Comparison of ENCODE assay signal across 11 cellular contexts in genomic region chr9:137190315-137190853, GRCh38. TPM values are rescaled to one million over a fixed set of nuclear protein-coding genes. Genes with fewer than 3 reads are reported as not detected.
DNase-seq lines count a peak whose midpoint lies in the region; ATAC-seq, FAIRE-seq and TF ChIP-seq lines count a peak whose summit lies in the region.
"Had no signal": no experiment of that assay in that cellular context is flagged by ENCODE, and none has a peak within 500 bp of the region (broad histone marks: within the 10 kb centered on the region; RNA-seq: fewer than 3 reads in every experiment).

No MANE protein-coding gene starts in this region.

- CTCF ChIA-PET in BJ (lab: Yijun Ruan, JAX): interaction anchor here (1.4 kb wide), 1 partner anchor 46 kb away, joined by 3 read pairs; no protein-coding TSS in a partner anchor
- CTCF ChIA-PET in K562 (lab: Yijun Ruan, JAX; ENCODE audit: low intra/inter-chr PET ratio): no interaction called here

- TF ChIP-seq EP300 in K562 (IDR thresholded peaks at IDR 0.05; ENCODE audit: low read length): no peak

- H3K27me3 Mint-ChIP-seq in naive B cell: no peaks in the 10 kb centered on the region

- FAIRE-seq in K562 (lab: Jason Lieb, UNC): no peak

- H3K4me1 ChIP-seq in K562 (replicated peaks in 1 of 2; ENCODE audit: control insufficient read depth in 2 of 2, insufficient read depth in 2 of 2, low read length in 2 of 2) (peaks cover 20 to 97% of the 10 kb centered on the region in 2 experiments), osteoblast (ENCODE audit: insufficient read depth, low read length) (peaks cover 23% of the 10 kb centered on the region), HAP-1 (peaks cover 18% of the 10 kb centered on the region)

- in situ Hi-C loops in K562 (cut with MboI): no loop called here
- in situ Hi-C loops in HAP-1 (cut with MboI; ENCODE audit: low sequenced_read_pairs): no loop called here

- peak overlapping the region; percentile 98; the same call in 1 of the 2 replicates for H3K4me2 ChIP-seq in K562 (ENCODE audit: insufficient read depth, low read length)
- no peak overlapping the region for H3K4me2 ChIP-seq in osteoblast (ENCODE audit: insufficient read depth, low read length)

- H3K4me1 Mint-ChIP-seq in naive B cell: peaks cover 27 to 42% (median 38%) of the 10 kb centered on the region in 3 donors

- H3K36me3 Mint-ChIP-seq in naive B cell: no peaks in the 10 kb centered on the region

- WGBS in K562 (ENCODE audit: insufficient coverage, low coverage, missing lambda C conversion rate): 59% methylated on average over 3 of the region's 9 CpGs

- peak overlapping the region in 4 of 6 donors; percentile 30 to 94 (median 68) for H3K27ac Mint-ChIP-seq in naive B cell

- no peaks in the 10 kb centered on the region for H3K9me1 ChIP-seq in K562 (ENCODE audit: control insufficient read depth, insufficient read depth, low read length)

- peaks cover 25% of the 10 kb centered on the region for H3K36me3 ChIP-seq in BJ (ENCODE audit: control insufficient read depth, insufficient read depth, low read length)
- peaks cover 53% of the 10 kb centered on the region; the same call in 2 of the 3 replicates for H3K36me3 ChIP-seq in K562 (ENCODE audit: control insufficient read depth, insufficient read depth, low read length)
- peaks cover 14% of the 10 kb centered on the region for H3K36me3 ChIP-seq in osteoblast (ENCODE audit: insufficient read depth, low read length)
- H3K36me3 ChIP-seq in HAP-1 (replicated peaks): peaks cover 30% of the 10 kb centered on the region

- H3K4me3 ChIP-seq in BJ (ENCODE audit: low read depth, low read length) (no peak overlapping the region), HL-60 (replicated peaks; ENCODE audit: insufficient read depth, low read length) (no peak overlapping the region), K562 (0 out of 2 replicates have a peak overlapping the region, but pooled peaks have one; percentile 98), osteoblast (ENCODE audit: insufficient read depth, low read length) (no peak overlapping the region), HAP-1 (no peak overlapping the region)

- TF ChIP-seq RAD21 in K562 (CRISPR knock-in tag; conservative IDR thresholded peaks at IDR 0.05 in 1 of 2, IDR thresholded peaks at IDR 0.05 in 1 of 2): no peak

- TF ChIP-seq CTCF in BJ (IDR thresholded peaks at IDR 0.05; ENCODE audit: insufficient read depth, low read depth, low read length): peak; percentile 14; the same call in 1 of the 2 replicates
- no peak for TF ChIP-seq CTCF in HL-60 (IDR thresholded peaks at IDR 0.05; ENCODE audit: insufficient read depth, low read length)
- TF ChIP-seq CTCF in K562 (IDR thresholded peaks at IDR 0.05 in 2 of 3, conservative IDR thresholded peaks at IDR 0.05 in 1 of 3; ENCODE audit: insufficient read depth in 2 of 3, low read depth in 1 of 3, low read length in 3 of 3): peak in 2 of 3 experiments; percentile 11 to 19; a peak in 3 of 6 replicates
- TF ChIP-seq CTCF in osteoblast (IDR thresholded peaks at IDR 0.05; ENCODE audit: extremely low read depth, low read depth, low read length): no peak

- peak overlapping the region in 1 of 2 experiments; percentile 96; a peak in 2 of 4 replicates for H3K9ac ChIP-seq in K562 (ENCODE audit: insufficient read depth in 1 of 2, low read depth in 2 of 2, low read length in 2 of 2)

- TF ChIP-seq POLR2A in K562 (conservative IDR thresholded peaks at IDR 0.05): no peak

- no peak overlapping the region for H2AFZ ChIP-seq in K562 (ENCODE audit: low read depth, low read length)
- no peak overlapping the region for H2AFZ ChIP-seq in osteoblast (ENCODE audit: low read length)

- POLR2A ChIA-PET in BJ (lab: Charles Lee) (no interaction called here), K562 (lab: Yijun Ruan, JAX) (interaction anchor here (0.6 to 6.7 kb wide), 6 partner anchors 8 to 342 kb away, joined by 3 to 56 read pairs (median 4); partner anchors contain the start of genes NDOR1, TMEM203 and TPRN)

- no peaks in the 10 kb centered on the region for H3K27me3 ChIP-seq in BJ (ENCODE audit: control insufficient read depth, insufficient read depth, low read length)
- H3K27me3 ChIP-seq in HL-60 (ENCODE audit: insufficient read depth, poor library complexity, severe bottlenecking): no peaks in the 10 kb centered on the region
- H3K27me3 ChIP-seq in K562 (ENCODE audit: control insufficient read depth in 2 of 2, insufficient read depth in 2 of 2, low read length in 2 of 2): no peaks in the 10 kb centered on the region
- no peaks in the 10 kb centered on the region for H3K27me3 ChIP-seq in osteoblast (ENCODE audit: insufficient read depth, low read length)
- no peaks in the 10 kb centered on the region for H3K27me3 ChIP-seq in HAP-1 (ENCODE audit: low read depth)

- H4K20me1 ChIP-seq in K562 (replicated peaks; ENCODE audit: control insufficient read depth, insufficient read depth, low read length) (peaks cover 8% of the 10 kb centered on the region), osteoblast (ENCODE audit: insufficient read depth, low read length) (peaks cover 38% of the 10 kb centered on the region)

- DNase-seq in BJ (ENCODE audit: low read depth) (no peak), HL-60 (ENCODE audit: low read depth in 1 of 2, low spot score in 1 of 2) (no peak), K562 (ENCODE audit: extremely low read depth in 1 of 4, low spot score in 3 of 4) (no peak), naive B cell (no peak), osteoblast (ENCODE audit: insufficient read length, low spot score, missing footprints) (no peak), cerebellar cortex (ENCODE audit: low spot score) (no peak), HAP-1 (ENCODE audit: low spot score in 2 of 2) (no peak)
- DNase-seq: effector CD8-positive, alpha-beta T cell; GF-D8; KG1 had no signal

- intact Hi-C loops in K562 (cut with micrococcal nuclease): no loop called here

- no TSS peak for BruUV-seq in K562 (replicated peaks; lab: Mats Ljungman, UMichigan)

- H3K27ac ChIP-seq in HL-60 (replicated peaks) (peak overlapping the region; percentile 73; the same call in 1 of the 2 replicates), K562 (ENCODE audit: extremely low read depth, low read depth, low read length) (no peak overlapping the region), osteoblast (ENCODE audit: low read depth, low read length) (no peak overlapping the region)

- H3K79me2 ChIP-seq in K562 (ENCODE audit: control insufficient read depth, insufficient read depth, low read length) (peaks cover 44% of the 10 kb centered on the region), osteoblast (ENCODE audit: insufficient read depth, low read length) (peaks cover 84% of the 10 kb centered on the region)

- no peak for ATAC-seq in K562
- no peak for ATAC-seq in naive B cell (ENCODE audit: low read depth in 2 of 2)
- ATAC-seq in GM18511 (IDR thresholded peaks at IDR 0.05; ENCODE audit: unreplicated experiment): no peak

- no peaks in the 10 kb centered on the region for H3K9me3 Mint-ChIP-seq in naive B cell

- H3K9me3 ChIP-seq in K562 (replicated peaks; ENCODE audit: control insufficient read depth, insufficient read depth, low read depth, low read length) (no peaks in the 10 kb centered on the region), osteoblast (ENCODE audit: low read depth, low read length) (no peaks in the 10 kb centered on the region), HAP-1 (no peaks in the 10 kb centered on the region)

- peak overlapping the region; percentile 42 to 92 (median 68) for H3K4me3 Mint-ChIP-seq in naive B cell

RNA-seq across cellular contexts. Expression of gene SSNA1, which starts 1.9 kb away (rescaled TPM):
- 53.8 and 81.4 TPM in 2 replicates for polyA plus RNA-seq in BJ (2011; rRNA removed)
- 17.3 and 17.5 TPM in 2 replicates for polyA minus RNA-seq in BJ (2011; rRNA and poly(A)+ RNA removed)
- total RNA-seq in K562 (2011; cell fraction: chromatin; rRNA removed; ENCODE audit: low replicate concordance): 2.1 and 9.0 TPM in 2 replicates
- 24.7 and 27.9 TPM in 2 replicates for total RNA-seq in K562 (2011; cell fraction: nucleolus; rRNA removed)
- 12.1 and 13.6 TPM in 2 replicates for total RNA-seq in K562 (2011; cell fraction: nucleoplasm; rRNA removed)
- 130 and 153 TPM in 2 replicates for total RNA-seq in K562 (2014; rRNA removed)
- total RNA-seq in K562 (2014; rRNA removed; fragmentation: Illumina TruSeq; extraction: Trizol): 8.7 and 16.8 TPM in 2 replicates
- total RNA-seq in K562 (2015; rRNA removed; fragmentation: Illumina TruSeq; extraction: Trizol): 74.7 and 76.7 TPM in 2 replicates
- total RNA-seq in K562 (2021): 96.4 and 106 TPM in 2 replicates
- 40.5 and 43.4 TPM in 2 replicates for polyA plus RNA-seq in K562 (2011; rRNA removed)
- 64.1 and 151 TPM in 2 replicates for polyA plus RNA-seq in K562 (2011; cell fraction: cytosol; rRNA removed)
- polyA plus RNA-seq in K562 (2011; cell fraction: nucleus; rRNA removed): 31.5 and 49.3 TPM in 2 replicates
- 94.8 and 97.7 TPM in 2 replicates for polyA plus RNA-seq in K562 (2012)
- polyA plus RNA-seq in K562 (2014; fragmentation: Illumina TruSeq; extraction: Trizol): 57.1 and 101 TPM in 2 replicates
- 10 to 100 TPM in 1 of 2 experiments, 1 to 10 TPM in 1; 1.9 to 11.8 TPM for polyA plus RNA-seq in K562 (2014; fragmentation: Nextera tagmentation; extraction: Ambion mirVana)
- polyA plus RNA-seq in K562 (2014; rRNA removed): 114 and 137 TPM in 2 replicates
- polyA minus RNA-seq in K562 (2011; rRNA and poly(A)+ RNA removed): 5.8 and 11.0 TPM in 2 replicates
- 18.9 and 27.1 TPM in 2 replicates for polyA minus RNA-seq in K562 (2011; cell fraction: cytosol; rRNA and poly(A)+ RNA removed)
- 7.0 and 10.3 TPM in 2 replicates for polyA minus RNA-seq in K562 (2011; cell fraction: nucleus; rRNA and poly(A)+ RNA removed)
- 100 to 1,000 TPM; 112 to 145 (median 132) TPM for polyA plus RNA-seq in naive B cell (ENCODE audit: low read depth in 6 of 6)
- total RNA-seq in osteoblast: 52.5 and 59.7 TPM in 2 replicates

RNA-seq across cellular contexts. Expression of gene ANAPC2, which starts 2.0 kb away (rescaled TPM):
- polyA plus RNA-seq in BJ (2011; rRNA removed) (14.6 and 25.5 TPM in 2 replicates), K562 (2011; rRNA removed) (17.7 and 22.1 TPM in 2 replicates), K562 (2014; fragmentation: Illumina TruSeq; extraction: Trizol) (10.1 and 19.3 TPM in 2 replicates), K562 (2014; fragmentation: Nextera tagmentation; extraction: Ambion mirVana) (under 1 TPM in 1 of 2 experiments, not detected in 1; 0.11 TPM), K562 (2014; rRNA removed) (41.6 and 46.1 TPM in 2 replicates), naive B cell (ENCODE audit: low read depth in 6 of 6) (1 to 10 TPM; 6.1 to 9.3 (median 7.5) TPM)
- polyA minus RNA-seq in BJ (2011; rRNA and poly(A)+ RNA removed): 16.0 and 18.5 TPM in 2 replicates
- 116 and 279 TPM in 2 replicates for total RNA-seq in K562 (2011; cell fraction: chromatin; rRNA removed; ENCODE audit: low replicate concordance)
- total RNA-seq in K562 (2011; cell fraction: nucleolus; rRNA removed): 160 and 161 TPM in 2 replicates
- total RNA-seq in K562 (2011; cell fraction: nucleoplasm; rRNA removed): 110 and 125 TPM in 2 replicates
- total RNA-seq in K562 (2014; rRNA removed) (19.8 and 23.4 TPM in 2 replicates), K562 (2014; rRNA removed; fragmentation: Illumina TruSeq; extraction: Trizol) (5.8 and 8.0 TPM in 2 replicates), K562 (2015; rRNA removed; fragmentation: Illumina TruSeq; extraction: Trizol) (16.4 and 17.5 TPM in 2 replicates), K562 (2021) (50.7 and 56.5 TPM in 2 replicates), osteoblast (26.2 and 32.9 TPM in 2 replicates)
- 11.1 and 24.4 TPM in 2 replicates for polyA plus RNA-seq in K562 (2011; cell fraction: cytosol; rRNA removed)
- polyA plus RNA-seq in K562 (2011; cell fraction: nucleus; rRNA removed): 195 and 268 TPM in 2 replicates
- 30.8 and 42.2 TPM in 2 replicates for polyA plus RNA-seq in K562 (2012)
- 10.4 and 13.3 TPM in 2 replicates for polyA minus RNA-seq in K562 (2011; rRNA and poly(A)+ RNA removed)
- 30.0 and 32.4 TPM in 2 replicates for polyA minus RNA-seq in K562 (2011; cell fraction: cytosol; rRNA and poly(A)+ RNA removed)
- polyA minus RNA-seq in K562 (2011; cell fraction: nucleus; rRNA and poly(A)+ RNA removed): 61.7 and 67.4 TPM in 2 replicates

RNA-seq across cellular contexts. Expression of gene TPRN, which starts 10.2 kb away (rescaled TPM):
- 2.9 and 3.5 TPM in 2 replicates for polyA plus RNA-seq in BJ (2011; rRNA removed)
- 3.2 and 4.3 TPM in 2 replicates for polyA minus RNA-seq in BJ (2011; rRNA and poly(A)+ RNA removed)
- 9.5 and 37.4 TPM in 2 replicates for total RNA-seq in K562 (2011; cell fraction: chromatin; rRNA removed; ENCODE audit: low replicate concordance)
- total RNA-seq in K562 (2011; cell fraction: nucleolus; rRNA removed): 29.0 and 30.9 TPM in 2 replicates
- 12.3 and 12.6 TPM in 2 replicates for total RNA-seq in K562 (2011; cell fraction: nucleoplasm; rRNA removed)
- 20.0 and 23.5 TPM in 2 replicates for total RNA-seq in K562 (2014; rRNA removed)
- 1.7 and 2.5 TPM in 2 replicates for total RNA-seq in K562 (2014; rRNA removed; fragmentation: Illumina TruSeq; extraction: Trizol)
- total RNA-seq in K562 (2015; rRNA removed; fragmentation: Illumina TruSeq; extraction: Trizol): 24.2 and 28.2 TPM in 2 replicates
- 30.3 and 31.9 TPM in 2 replicates for total RNA-seq in K562 (2021)
- 3.2 and 4.2 TPM in 2 replicates for polyA plus RNA-seq in K562 (2011; rRNA removed)
- polyA plus RNA-seq in K562 (2011; cell fraction: cytosol; rRNA removed): 5.2 and 13.0 TPM in 2 replicates
- 25.2 and 33.9 TPM in 2 replicates for polyA plus RNA-seq in K562 (2011; cell fraction: nucleus; rRNA removed)
- polyA plus RNA-seq in K562 (2012): 16.5 and 21.3 TPM in 2 replicates
- polyA plus RNA-seq in K562 (2014; fragmentation: Illumina TruSeq; extraction: Trizol): 4.4 and 12.5 TPM in 2 replicates
- under 1 TPM; 0.31 to 0.34 TPM for polyA plus RNA-seq in K562 (2014; fragmentation: Nextera tagmentation; extraction: Ambion mirVana)
- 11.8 and 14.4 TPM in 2 replicates for polyA plus RNA-seq in K562 (2014; rRNA removed)
- polyA minus RNA-seq in K562 (2011; rRNA and poly(A)+ RNA removed): 2.3 and 2.9 TPM in 2 replicates
- polyA minus RNA-seq in K562 (2011; cell fraction: cytosol; rRNA and poly(A)+ RNA removed): 11.2 and 13.6 TPM in 2 replicates
- polyA minus RNA-seq in K562 (2011; cell fraction: nucleus; rRNA and poly(A)+ RNA removed): 10.9 and 14.7 TPM in 2 replicates
- polyA plus RNA-seq in naive B cell (ENCODE audit: low read depth in 6 of 6): 1 to 10 TPM in 1 of 6 donors, under 1 TPM in 5; 0.21 to 1.1 (median 0.48) TPM
- total RNA-seq in osteoblast: 9.7 and 10.5 TPM in 2 replicates

RNA-seq across cellular contexts. Expression of gene TMEM203, which starts 15.1 kb away (rescaled TPM):
- polyA plus RNA-seq in BJ (2011; rRNA removed) (37.8 and 43.8 TPM in 2 replicates), K562 (2011; rRNA removed) (40.5 and 45.9 TPM in 2 replicates), K562 (2014; fragmentation: Illumina TruSeq; extraction: Trizol) (38.7 and 46.8 TPM in 2 replicates), K562 (2014; fragmentation: Nextera tagmentation; extraction: Ambion mirVana) (10 to 100 TPM in 1 of 2 experiments, 1 to 10 TPM in 1; 8.8 to 13.6 TPM), K562 (2014; rRNA removed) (38.2 and 47.5 TPM in 2 replicates), naive B cell (ENCODE audit: low read depth in 6 of 6) (100 to 1,000 TPM; 119 to 191 (median 142) TPM)
- polyA minus RNA-seq in BJ (2011; rRNA and poly(A)+ RNA removed): 13.3 and 18.4 TPM in 2 replicates
- 27.1 and 46.3 TPM in 2 replicates for total RNA-seq in K562 (2011; cell fraction: chromatin; rRNA removed; ENCODE audit: low replicate concordance)
- total RNA-seq in K562 (2011; cell fraction: nucleolus; rRNA removed): 44.2 and 58.9 TPM in 2 replicates
- total RNA-seq in K562 (2011; cell fraction: nucleoplasm; rRNA removed): 51.0 and 55.5 TPM in 2 replicates
- total RNA-seq in K562 (2014; rRNA removed) (37.6 and 56.5 TPM in 2 replicates), K562 (2014; rRNA removed; fragmentation: Illumina TruSeq; extraction: Trizol) (34.2 and 35.7 TPM in 2 replicates), K562 (2015; rRNA removed; fragmentation: Illumina TruSeq; extraction: Trizol) (37.4 and 38.2 TPM in 2 replicates), K562 (2021) (59.5 and 64.2 TPM in 2 replicates), osteoblast (35.4 and 36.9 TPM in 2 replicates)
- 47.5 and 60.9 TPM in 2 replicates for polyA plus RNA-seq in K562 (2011; cell fraction: cytosol; rRNA removed)
- polyA plus RNA-seq in K562 (2011; cell fraction: nucleus; rRNA removed): 30.9 and 31.8 TPM in 2 replicates
- 38.7 and 41.5 TPM in 2 replicates for polyA plus RNA-seq in K562 (2012)
- polyA minus RNA-seq in K562 (2011; rRNA and poly(A)+ RNA removed): 25.8 and 27.5 TPM in 2 replicates
- polyA minus RNA-seq in K562 (2011; cell fraction: cytosol; rRNA and poly(A)+ RNA removed): 20.5 and 26.1 TPM in 2 replicates
- polyA minus RNA-seq in K562 (2011; cell fraction: nucleus; rRNA and poly(A)+ RNA removed): 11.0 and 18.3 TPM in 2 replicates

RNA-seq across cellular contexts. Expression of gene NDOR1, which starts 15.1 kb away (rescaled TPM):
- polyA plus RNA-seq in BJ (2011; rRNA removed) (4.4 and 7.1 TPM in 2 replicates), K562 (2011; rRNA removed) (5.6 and 11.5 TPM in 2 replicates), K562 (2014; fragmentation: Illumina TruSeq; extraction: Trizol) (6.9 and 17.5 TPM in 2 replicates), K562 (2014; fragmentation: Nextera tagmentation; extraction: Ambion mirVana) (under 1 TPM; 0.06 TPM), K562 (2014; rRNA removed) (30.4 and 35.0 TPM in 2 replicates), naive B cell (ENCODE audit: low read depth in 6 of 6) (1 to 10 TPM; 4.4 to 9.3 (median 5.2) TPM)
- 2.6 and 4.1 TPM in 2 replicates for polyA minus RNA-seq in BJ (2011; rRNA and poly(A)+ RNA removed)
- 31.8 and 95.9 TPM in 2 replicates for total RNA-seq in K562 (2011; cell fraction: chromatin; rRNA removed; ENCODE audit: low replicate concordance)
- total RNA-seq in K562 (2011; cell fraction: nucleolus; rRNA removed): 71.7 and 83.3 TPM in 2 replicates
- total RNA-seq in K562 (2011; cell fraction: nucleoplasm; rRNA removed): 36.2 and 42.8 TPM in 2 replicates
- total RNA-seq in K562 (2014; rRNA removed) (15.7 and 30.2 TPM in 2 replicates), K562 (2014; rRNA removed; fragmentation: Illumina TruSeq; extraction: Trizol) (1.9 and 2.7 TPM in 2 replicates), K562 (2015; rRNA removed; fragmentation: Illumina TruSeq; extraction: Trizol) (11.0 and 11.3 TPM in 2 replicates), K562 (2021) (32.6 and 36.9 TPM in 2 replicates), osteoblast (5.0 and 6.2 TPM in 2 replicates)
- 11.3 and 23.7 TPM in 2 replicates for polyA plus RNA-seq in K562 (2011; cell fraction: cytosol; rRNA removed)
- 96.9 and 166 TPM in 2 replicates for polyA plus RNA-seq in K562 (2011; cell fraction: nucleus; rRNA removed)
- polyA plus RNA-seq in K562 (2012): 19.8 and 29.6 TPM in 2 replicates
- polyA minus RNA-seq in K562 (2011; rRNA and poly(A)+ RNA removed): 1.0 and 2.7 TPM in 2 replicates
- 9.8 and 12.8 TPM in 2 replicates for polyA minus RNA-seq in K562 (2011; cell fraction: cytosol; rRNA and poly(A)+ RNA removed)
- polyA minus RNA-seq in K562 (2011; cell fraction: nucleus; rRNA and poly(A)+ RNA removed): 16.9 and 17.4 TPM in 2 replicates

Comparison
In these comparisons a context has a peak if more than half of its experiments do, and no peak if none do; other contexts are left out.
1. CTCF ChIP-seq: peak in BJ (single experiment) and K562 (2 of 3); none in HL-60 (single experiment) and osteoblast (single experiment).